ENCODE assay signal across 1 cellular context in genomic region chr10:97150616-97151015, GRCh38.
TF ChIP-seq lines count a peak whose summit lies in the region.

No MANE protein-coding gene starts in this region.

TF ChIP-seq in H1, 55 proteins besides CTCF, POLR2A, EP300 and RAD21:
- no peak for TF ChIP-seq CHD1 (IDR thresholded peaks at IDR 0.05; ENCODE audit: low read depth, low read length)
